In genomic region chr16:27355610-27356009, GRCh38 we compare ENCODE assay signal across 8 cellular contexts. TPM values are rescaled to one million over a fixed set of nuclear protein-coding genes. Genes with fewer than 3 reads are reported as not detected.
A peak's percentile ranks its signal among the peaks of the same experiment; 100 is the strongest.
DNase-seq lines count a peak whose midpoint lies in the region; ATAC-seq and TF ChIP-seq lines count a peak whose summit lies in the region.

No MANE protein-coding gene starts in this region.

- no peaks in the 10 kb centered on the region for H3K4me1 ChIP-seq in heart left ventricle

- DNase-seq in Ammon's horn (ENCODE audit: low spot score) (peak; percentile 26), HuH-7.5 (ENCODE audit: low spot score) (peak; percentile 16), activated T-cell treated with anti-CD3 and anti-CD28 coated beads for 48 hours (ENCODE audit: low read depth) (peak; percentile 36), heart left ventricle (peak in 4 of 5 donors; percentile 33 to 55 (median 50)), coronary artery (ENCODE audit: low spot score) (no peak), NCI-H1694 (lab: John Stamatoyannopoulos, UW) (no peak)
- peak; percentile 49 for DNase-seq in stimulated activated CD4-positive, alpha-beta T cell treated with anti-CD3 and anti-CD28 coated beads, Interleukin-4, amount 100 ng/mL, for 24 hours

- H3K27ac ChIP-seq in heart left ventricle = peak overlapping the region in 1 of 12 donors; percentile 14
- H3K27ac ChIP-seq in coronary artery = no peak overlapping the region

- peaks cover 0 to 6% (median 0%) of the 10 kb centered on the region in 12 donors for H3K9me3 ChIP-seq in heart left ventricle

- H3K27me3 ChIP-seq in heart left ventricle = no peaks in the 10 kb centered on the region

- peaks cover 0 to 98% (median 70%) of the 10 kb centered on the region in 9 donors for H3K36me3 ChIP-seq in heart left ventricle

- peak; percentile 11 to 44 (median 30) for TF ChIP-seq CTCF in heart left ventricle (IDR thresholded peaks at IDR 0.05)
- TF ChIP-seq CTCF in coronary artery (IDR thresholded peaks at IDR 0.05) = no peak

- ATAC-seq in heart left ventricle = peak in 3 of 4 donors; percentile 59 to 65 (median 65)
- ATAC-seq in GM21526 (IDR thresholded peaks at IDR 0.05; ENCODE audit: low FRiP score, unreplicated experiment) = no peak

- TF ChIP-seq POLR2A in heart left ventricle (IDR thresholded peaks at IDR 0.05) = no peak

- no peak overlapping the region for H3K4me3 ChIP-seq in heart left ventricle
- no peak overlapping the region for H3K4me3 ChIP-seq in coronary artery

- 71 to 76% (median 73%) methylated on average over 12 of the region's 12 CpGs for WGBS in heart left ventricle, 4 donors

- intact Hi-C loops in heart left ventricle (cut with DNase I) = loop anchor here in 1 of 10 donors (5.0 kb wide), 1 partner anchor 33 kb away; no protein-coding TSS in a partner anchor

RNA-seq across cellular contexts. Expression of gene IL4R, which starts 41.8 kb away (rescaled TPM):
- total RNA-seq in heart left ventricle = 10 to 100 TPM in 4 of 9 donors, 1 to 10 TPM in 5; 6.7 to 47.4 (median 8.2) TPM
- 1 to 10 TPM; 5.8 to 9.9 TPM for polyA plus RNA-seq in heart left ventricle

RNA-seq across cellular contexts. Expression of gene IL21R, which starts 46.4 kb away (rescaled TPM):
- 1 to 10 TPM in 2 of 9 donors, under 1 TPM in 6, not detected in 1; 0.12 to 6.0 (median 0.35) TPM for total RNA-seq in heart left ventricle
- under 1 TPM; 0.04 to 0.10 TPM for polyA plus RNA-seq in heart left ventricle

Comparison
In these comparisons a context has a peak if more than half of its experiments do, and no peak if none do; other contexts are left out.
1. DNase-seq: peak in Ammon's horn (single experiment), HuH-7.5 (single experiment), activated T-cell treated with anti-CD3 and anti-CD28 coated beads for 48 hours (single experiment), heart left ventricle (4 of 5) and stimulated activated CD4-positive, alpha-beta T cell treated with anti-CD3 and anti-CD28 coated beads, Interleukin-4, amount 100 ng/mL, for 24 hours (single experiment); none in coronary artery (single experiment) and NCI-H1694 (single experiment).